8 cellular contexts compared by ENCODE assay signal in genomic region chr7:151028131-151028947, GRCh38. TPM values are rescaled to one million over a fixed set of nuclear protein-coding genes. Genes with fewer than 3 reads are reported as not detected.
DNase-seq lines count a peak whose midpoint lies in the region; ATAC-seq and TF ChIP-seq lines count a peak whose summit lies in the region.

Gene ABCB8 (plus strand): TSS chr7:151028450. CDS start chr7:151028516, 66 bp downstream.

- peak; percentile 100 for DNase-seq in AG08396 (ENCODE audit: low spot score)
- peak; percentile 100 for DNase-seq in NCI-H2227 (lab: John Stamatoyannopoulos, UW; ENCODE audit: unreplicated experiment)
- DNase-seq in WERI-Rb-1 = peak; percentile 99
- DNase-seq in mammary epithelial cell = peak; percentile 99

- dilution Hi-C loops in mammary epithelial cell (cut with HindIII; ENCODE audit: low sequenced_read_pairs) = no loop called here

- 1% methylated on average over 35 of the region's 53 CpGs for WGBS in mammary epithelial cell (ENCODE audit: low coverage, missing lambda C conversion rate)

- CTCF ChIA-PET in mammary epithelial cell (lab: Charles Lee; ENCODE audit: low non-redundant PET) = interaction anchor here (0.6 to 0.8 kb wide), 2 partner anchors 28 to 211 kb away, joined by 3 read pairs; no protein-coding TSS in a partner anchor

- ATAC-seq in GM18907 (IDR thresholded peaks at IDR 0.05; ENCODE audit: unreplicated experiment) (peak; percentile 98), HG03159 (IDR thresholded peaks at IDR 0.05; ENCODE audit: unreplicated experiment) (peak; percentile 94)

- peak within 1 kb of the TSS; percentile 81 for H3K4me3 ChIP-seq in WERI-Rb-1 (ENCODE audit: low read depth, low read length)
- peak within 1 kb of the TSS; percentile 60 to 80 (median 73) for H3K4me3 ChIP-seq in mammary epithelial cell (replicated peaks in 1 of 3; ENCODE audit: insufficient read depth in 1 of 3, low read depth in 2 of 3, low read length in 3 of 3)
- H3K4me3 ChIP-seq in iPS-18c (ENCODE audit: insufficient read depth, low read depth, low read length) = peak within 1 kb of the TSS; percentile 100
- peak within 1 kb of the TSS; percentile 53 to 80 (median 62) for H3K4me3 ChIP-seq in skin epidermis

- peaks cover 29% of the 10 kb centered on the region for H3K4me1 ChIP-seq in mammary epithelial cell (ENCODE audit: insufficient read depth, low read length)

- TF ChIP-seq CTCF in WERI-Rb-1 (IDR thresholded peaks at IDR 0.05; ENCODE audit: low read depth, low read length) (peak; percentile 62), mammary epithelial cell (conservative IDR thresholded peaks at IDR 0.05 in 1 of 2, IDR thresholded peaks at IDR 0.05 in 1 of 2; ENCODE audit: extremely low read depth in 1 of 2, insufficient read depth in 1 of 2, low read depth in 1 of 2, low read length in 2 of 2) (peak in 1 of 2 donors; percentile 61)

- intact Hi-C loops in mammary epithelial cell (cut with micrococcal nuclease) = loop anchor here (1.0 kb wide), 3 partner anchors 30 to 83 kb away; no protein-coding TSS in a partner anchor

- peaks cover 24% of the 10 kb centered on the region for H3K79me2 ChIP-seq in mammary epithelial cell (ENCODE audit: insufficient read depth, low read length)

- H3K36me3 ChIP-seq in WERI-Rb-1 (no peaks in the 10 kb centered on the region), mammary epithelial cell (ENCODE audit: insufficient read depth, low read length) (no peaks in the 10 kb centered on the region)

- BruUV-seq in mammary epithelial cell (replicated peaks; lab: Mats Ljungman, UMichigan) = TSS peak; percentile 80

- H3K9me3 ChIP-seq in WERI-Rb-1 (ENCODE audit: severe bottlenecking) (no peaks in the 10 kb centered on the region), mammary epithelial cell (replicated peaks; ENCODE audit: insufficient read depth, low read length) (no peaks in the 10 kb centered on the region), iPS-18c (ENCODE audit: control insufficient read depth, insufficient read depth, low read length) (no peaks in the 10 kb centered on the region)

- H3K4me2 ChIP-seq in mammary epithelial cell (ENCODE audit: insufficient read depth, low read depth, low read length) = peak within 1 kb of the TSS; percentile 85

- in situ Hi-C loops in mammary epithelial cell (cut with MboI; ENCODE audit: low sequenced_read_pairs in 2 of 2) = no loop called here

- H4K20me1 ChIP-seq in mammary epithelial cell (ENCODE audit: insufficient read depth, low read length) = no peaks in the 10 kb centered on the region

- peak within 1 kb of the TSS; percentile 89 for H3K9ac ChIP-seq in mammary epithelial cell (ENCODE audit: insufficient read depth, low read length)

- H3K27me3 ChIP-seq in WERI-Rb-1 (ENCODE audit: insufficient read depth, low read depth, severe bottlenecking) (no peaks in the 10 kb centered on the region), mammary epithelial cell (ENCODE audit: insufficient read depth, low read length) (no peaks in the 10 kb centered on the region)

- peak within 1 kb of the TSS; percentile 73 for H3K27ac ChIP-seq in WERI-Rb-1
- H3K27ac ChIP-seq in mammary epithelial cell (ENCODE audit: insufficient read depth, low read depth, low read length) = peak within 1 kb of the TSS; percentile 93
- peak within 1 kb of the TSS in 20 of 21 experiments; percentile 57 to 90 (median 78) for H3K27ac ChIP-seq in skin epidermis

- peak within 1 kb of the TSS; percentile 77 for H2AFZ ChIP-seq in mammary epithelial cell (ENCODE audit: low read depth, low read length)

RNA-seq across cellular contexts. Expression of gene ABCB8, which starts in this region (rescaled TPM):
- 10 to 100 TPM; 29.8 to 57.2 TPM for total RNA-seq in mammary epithelial cell
- polyA plus RNA-seq in mammary epithelial cell = 31.7 TPM
- polyA minus RNA-seq in mammary epithelial cell = 39.2 TPM

Comparison
In these comparisons a context has a peak if more than half of its experiments do, and no peak if none do; other contexts are left out.
1. Peak in every context shown above with its lines: DNase-seq, ATAC-seq, H3K4me3 ChIP-seq and H3K27ac ChIP-seq.